ENCODE assay signal across 1 cellular context in genomic region chr1:164716992-164717703, GRCh38.
TF ChIP-seq lines count a peak whose summit lies in the region.

No MANE protein-coding gene starts in this region.

TF ChIP-seq in GM23338, 12 proteins besides CTCF, POLR2A, EP300 and RAD21 (continued from another document):
- TF ChIP-seq ZNF462 (CRISPR knock-in tag; IDR thresholded peaks at IDR 0.05) (no peak), NANOG (IDR thresholded peaks at IDR 0.05; ENCODE audit: borderline replicate concordance) (no peak), ETS1 (IDR thresholded peaks at IDR 0.05) (no peak), JUNB (IDR thresholded peaks at IDR 0.05; ENCODE audit: unreplicated experiment) (no peak), STAT1 (IDR thresholded peaks at IDR 0.05; ENCODE audit: unreplicated experiment) (no peak), ZNF331 (CRISPR knock-in tag; IDR thresholded peaks at IDR 0.05; ENCODE audit: low read depth) (no peak), EZH2 (IDR thresholded peaks at IDR 0.05; ENCODE audit: low read depth, unreplicated experiment) (no peak), POLR2AphosphoS5 (IDR thresholded peaks at IDR 0.05; ENCODE audit: low read depth) (no peak), CREB1 (CRISPR knock-in tag; IDR thresholded peaks at IDR 0.05; ENCODE audit: low read depth) (no peak), ZNF114 (CRISPR knock-in tag; IDR thresholded peaks at IDR 0.05) (no peak)
